ENCODE assay signal across 11 cellular contexts in the genomic region with DNA sequence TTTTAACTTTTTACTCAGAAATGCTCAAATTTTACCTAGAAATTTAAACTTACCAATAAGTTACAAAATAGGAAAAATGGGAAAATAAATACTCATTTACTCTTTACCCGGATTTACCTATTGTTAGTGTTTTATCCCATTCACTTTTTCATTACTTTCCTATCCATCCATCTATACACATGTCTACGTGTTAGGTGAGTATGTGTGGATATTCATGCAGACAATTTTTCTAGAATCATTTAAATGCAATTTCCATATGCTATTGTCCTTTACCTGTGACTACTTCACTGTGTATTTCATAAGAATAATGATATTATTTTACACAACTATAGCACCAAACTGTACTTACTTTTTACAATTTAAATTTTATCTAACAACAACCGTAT.
"Had no signal": no experiment of that assay in that cellular context is flagged by ENCODE, and none has a peak within 500 bp of the region (broad histone marks: within the 10 kb centered on the region; RNA-seq: fewer than 3 reads in every experiment).

No MANE protein-coding gene starts in this region.

- H2AFZ ChIP-seq: GM23248, GM23338 had no signal

- H3K4me1 ChIP-seq: HAP-1 had no signal

- ATAC-seq: GM23338, HCT116 had no signal

- FAIRE-seq: H1, H54 had no signal

- H3K9me3 ChIP-seq: HAP-1 had no signal

- H3K4me2 ChIP-seq: GM23338 had no signal

- DNase-seq: GM23248, GOT3, H7, H9, HCEC 1CT, HFFc6 had no signal

- H3K9ac ChIP-seq: GM23248 had no signal

- H3K27ac ChIP-seq: GM23248 had no signal

- H3K36me3 ChIP-seq: HAP-1 had no signal

- H3K4me3 ChIP-seq: GM23248, GM23338, HAP-1 had no signal
